ENCODE assay signal across 9 cellular contexts in genomic region chr4:56910172-56910967, GRCh38. TPM values are rescaled to one million over a fixed set of nuclear protein-coding genes. Genes with fewer than 3 reads are reported as not detected.
A peak's percentile ranks its signal among the peaks of the same experiment; 100 is the strongest.
DNase-seq lines count a peak whose midpoint lies in the region; ATAC-seq, FAIRE-seq and TF ChIP-seq lines count a peak whose summit lies in the region.
"Had no signal": no experiment of that assay in that cellular context is flagged by ENCODE, and none has a peak within 500 bp of the region (broad histone marks: within the 10 kb centered on the region; RNA-seq: fewer than 3 reads in every experiment).

No MANE protein-coding gene starts in this region.

- POLR2A ChIA-PET in PC-9 (lab: Charles Lee; ENCODE audit: unreplicated experiment): no interaction called here
- POLR2A ChIA-PET in endothelial cell of umbilical vein (lab: Charles Lee): no interaction called here

- H4K20me1 ChIP-seq in PC-9 (ENCODE audit: insufficient read depth): peaks cover 10% of the 10 kb centered on the region
- peaks cover 3% of the 10 kb centered on the region for H4K20me1 ChIP-seq in endothelial cell of umbilical vein (replicated peaks; ENCODE audit: control insufficient read depth, extremely low read depth, insufficient read depth, low read length)

- no peaks in the 10 kb centered on the region for H3K9me1 ChIP-seq in endothelial cell of umbilical vein (replicated peaks; ENCODE audit: control insufficient read depth, extremely low read depth, insufficient read depth, low read length)

- no peak for FAIRE-seq in endothelial cell of umbilical vein (lab: Jason Lieb, UNC)

- H3K79me2 ChIP-seq in PC-9 (ENCODE audit: low read depth) (peaks cover 58% of the 10 kb centered on the region), endothelial cell of umbilical vein (ENCODE audit: control insufficient read depth, insufficient read depth, low read length) (peaks cover 63% of the 10 kb centered on the region)

- no peaks in the 10 kb centered on the region for H3F3A ChIP-seq in PC-9 (ENCODE audit: insufficient read depth, low read depth)

- H3K9ac ChIP-seq in endothelial cell of umbilical vein (replicated peaks; ENCODE audit: extremely low read depth, insufficient read depth, low read length): peak overlapping the region; percentile 91

- intact Hi-C loops in PC-9 (cut with micrococcal nuclease; ENCODE audit: unreplicated experiment): no loop called here
- intact Hi-C loops in endothelial cell of umbilical vein (cut with micrococcal nuclease): no loop called here
- intact Hi-C loops in psoas muscle (cut with DNase I): loop anchor here in 1 of 2 donors (10.0 kb wide), 1 partner anchor 64 kb away; the partner anchor contains the start of genes NOA1 and POLR2B

- no peak for ATAC-seq in psoas muscle

- no peaks in the 10 kb centered on the region for H3K36me3 ChIP-seq in PC-9 (ENCODE audit: low read depth)
- H3K36me3 ChIP-seq in endothelial cell of umbilical vein (ENCODE audit: control insufficient read depth in 2 of 2, extremely low read depth in 1 of 2, insufficient read depth in 2 of 2, low read length in 2 of 2): peaks cover 2 to 3% of the 10 kb centered on the region in 2 experiments
- peaks cover 0 to 7% of the 10 kb centered on the region in 2 donors for H3K36me3 ChIP-seq in psoas muscle (ENCODE audit: insufficient read depth in 1 of 2, low read depth in 1 of 2)

- no peaks in the 10 kb centered on the region for H3K27me3 ChIP-seq in PC-9 (ENCODE audit: insufficient read depth, low read depth)
- peaks cover 4 to 6% of the 10 kb centered on the region in 2 experiments for H3K27me3 ChIP-seq in endothelial cell of umbilical vein (ENCODE audit: control insufficient read depth in 2 of 2, insufficient read depth in 2 of 2, low read length in 2 of 2)
- H3K27me3 ChIP-seq in psoas muscle (ENCODE audit: insufficient read depth in 3 of 3, low read length in 2 of 3): no peaks in the 10 kb centered on the region

- 39 to 48% (median 40%) methylated on average over 6 of the region's 6 CpGs for WGBS in psoas muscle, 3 donors

- TF ChIP-seq POLR2A in endothelial cell of umbilical vein (IDR thresholded peaks at IDR 0.05; ENCODE audit: low read depth, low read length): no peak

- H3K4me1 ChIP-seq in PC-9 (replicated peaks; ENCODE audit: insufficient read depth) (peaks cover 13% of the 10 kb centered on the region), endothelial cell of umbilical vein (ENCODE audit: control insufficient read depth, extremely low read depth, insufficient read depth, low read length) (peaks cover 17% of the 10 kb centered on the region), psoas muscle (peaks cover 26% of the 10 kb centered on the region)

- DNase-seq in GM12864 (ENCODE audit: low read depth) (no peak), PC-9 (no peak), endothelial cell of umbilical vein (ENCODE audit: low read depth, low spot score) (no peak), psoas muscle (no peak), HPDE6-E6E7 (ENCODE audit: extremely low spot score) (no peak), NCI-H1092 (lab: John Stamatoyannopoulos, UW) (no peak), GOT3 (lab: John Stamatoyannopoulos, UW) (no peak), putamen (ENCODE audit: low spot score) (no peak)
- DNase-seq: NCI-H2227 treated with DMSO at 0.1 percent for 48 hours had no signal

- dilution Hi-C loops in endothelial cell of umbilical vein (cut with MboI; ENCODE audit: extremely low pct_ligation_motif_present, low sequenced_read_pairs): no loop called here

- H3K27ac ChIP-seq in PC-9 (no peak overlapping the region), endothelial cell of umbilical vein (ENCODE audit: insufficient read depth, low read depth, low read length) (no peak overlapping the region), psoas muscle (no peak overlapping the region)

- H2AFZ ChIP-seq in PC-9: no peak overlapping the region
- no peak overlapping the region for H2AFZ ChIP-seq in endothelial cell of umbilical vein (ENCODE audit: low read depth, low read length)

- H3K9me3 ChIP-seq in PC-9 (ENCODE audit: insufficient read depth, low read depth) (no peaks in the 10 kb centered on the region), endothelial cell of umbilical vein (replicated peaks; ENCODE audit: control insufficient read depth, insufficient read depth, low read length) (no peaks in the 10 kb centered on the region), psoas muscle (no peaks in the 10 kb centered on the region)

- H3K9me2 ChIP-seq in PC-9 (ENCODE audit: insufficient read depth): no peaks in the 10 kb centered on the region

- peak overlapping the region; percentile 79 for H3K4me3 ChIP-seq in GM12864 (ENCODE audit: low read depth, low read length)
- H3K4me3 ChIP-seq in PC-9: peak overlapping the region; percentile 77
- H3K4me3 ChIP-seq in endothelial cell of umbilical vein (replicated peaks in 1 of 3; ENCODE audit: insufficient read depth in 1 of 3, low read depth in 1 of 3, low read length in 3 of 3): peak overlapping the region in 2 of 3 experiments; percentile 96 to 98
- peak overlapping the region; percentile 96 for H3K4me3 ChIP-seq in psoas muscle

- H3K4me2 ChIP-seq in PC-9 (peak overlapping the region; percentile 80), endothelial cell of umbilical vein (ENCODE audit: insufficient read depth, low read length) (peak overlapping the region; percentile 91)

- BruUV-seq in PC-9 (replicated peaks; lab: Mats Ljungman, UMichigan): no TSS peak
- BruUV-seq in endothelial cell of umbilical vein (replicated peaks; lab: Mats Ljungman, UMichigan): no TSS peak

- no peak for TF ChIP-seq CTCF in GM12864 (IDR thresholded peaks at IDR 0.05; ENCODE audit: low read depth, low read length, missing control alignments)
- TF ChIP-seq CTCF in PC-9 (conservative IDR thresholded peaks at IDR 0.05): no peak
- no peak for TF ChIP-seq CTCF in endothelial cell of umbilical vein (IDR thresholded peaks at IDR 0.05; ENCODE audit: extremely low read depth in 1 of 2, insufficient read depth in 1 of 2, low read depth in 1 of 2, low read length in 2 of 2)
- no peak for TF ChIP-seq CTCF in psoas muscle (IDR thresholded peaks at IDR 0.05)

- CTCF ChIA-PET in PC-9 (lab: Charles Lee): no interaction called here
- CTCF ChIA-PET in endothelial cell of umbilical vein (lab: Charles Lee): interaction anchor here (1.0 to 1.5 kb wide), 3 partner anchors 12 to 66 kb away, joined by 3 to 6 read pairs (median 4); no protein-coding TSS in a partner anchor

TF ChIP-seq in endothelial cell of umbilical vein, 7 proteins besides CTCF, POLR2A, EP300 and RAD21:
- no peak for TF ChIP-seq POLR2AphosphoS5 (IDR thresholded peaks at IDR 0.05; ENCODE audit: insufficient read depth, low read depth, low read length)
- TF ChIP-seq MAX (IDR thresholded peaks at IDR 0.05; ENCODE audit: insufficient read depth, insufficient read length): no peak
- TF ChIP-seq EZH2 (IDR thresholded peaks at IDR 0.05; ENCODE audit: borderline replicate concordance, low read depth, low read length, severe bottlenecking): no peak
- no peak for TF ChIP-seq FOS (IDR thresholded peaks at IDR 0.05; ENCODE audit: borderline replicate concordance, insufficient read depth, low read length)
- TF ChIP-seq GATA2 (IDR thresholded peaks at IDR 0.05; ENCODE audit: insufficient read depth, insufficient read length, low read depth, low read length): no peak
- no peak for TF ChIP-seq JUN (IDR thresholded peaks at IDR 0.05; ENCODE audit: borderline replicate concordance, insufficient read depth, insufficient read length, low read depth)

RNA-seq across cellular contexts. Expression of gene REST, which starts 2.7 kb away (rescaled TPM):
- total RNA-seq in PC-9 (2021): 23.0 and 28.3 TPM in 2 replicates
- 45.9 and 48.1 TPM in 2 replicates for total RNA-seq in endothelial cell of umbilical vein
- polyA plus RNA-seq in endothelial cell of umbilical vein: 6.3 and 7.0 TPM in 2 replicates
- 9.6 and 10.3 TPM in 2 replicates for polyA plus RNA-seq in endothelial cell of umbilical vein (2011; cell fraction: cytosol; rRNA removed)
- 13.5 and 18.7 TPM in 2 replicates for polyA plus RNA-seq in endothelial cell of umbilical vein (2011; cell fraction: nucleus; rRNA removed)
- 14.7 and 18.2 TPM in 2 replicates for polyA plus RNA-seq in endothelial cell of umbilical vein (2012)
- 76.6 and 82.2 TPM in 2 replicates for polyA minus RNA-seq in endothelial cell of umbilical vein
- 24.7 TPM for polyA minus RNA-seq in endothelial cell of umbilical vein (2011; cell fraction: cytosol; rRNA and poly(A)+ RNA removed)
- polyA minus RNA-seq in endothelial cell of umbilical vein (2011; cell fraction: nucleus; rRNA and poly(A)+ RNA removed): 32.4 and 33.4 TPM in 2 replicates
- total RNA-seq in psoas muscle: 10 to 100 TPM; 13.5 to 21.4 (median 20.0) TPM
- 1 to 10 TPM; 2.5 to 8.9 (median 5.9) TPM for polyA plus RNA-seq in psoas muscle
